Comparison of ENCODE assay signal across 21 cellular contexts in genomic region chr1:117860906-117861610, GRCh38.
A peak's percentile ranks its signal among the peaks of the same experiment; 100 is the strongest.
DNase-seq lines count a peak whose midpoint lies in the region; ATAC-seq, FAIRE-seq and TF ChIP-seq lines count a peak whose summit lies in the region.
"Had no signal": no experiment of that assay in that cellular context is flagged by ENCODE, and none has a peak within 500 bp of the region (broad histone marks: within the 10 kb centered on the region; RNA-seq: fewer than 3 reads in every experiment).

No MANE protein-coding gene starts in this region.

- POLR2A ChIA-PET in OCI-LY7 (lab: Charles Lee) = interaction anchor here (0.6 to 1.2 kb wide), 4 partner anchors 24 to 614 kb away, joined by 3 read pairs; no protein-coding TSS in a partner anchor
- POLR2A ChIA-PET in naive thymus-derived CD4-positive, alpha-beta T cell (lab: Charles Lee) = no interaction called here

- H3K27ac ChIP-seq in astrocyte (ENCODE audit: low read depth, low read length) (no peak overlapping the region), OCI-LY7 (ENCODE audit: low read depth, low read length, poor library complexity, severe bottlenecking) (no peak overlapping the region)
- no peak overlapping the region for H3K27ac ChIP-seq in naive thymus-derived CD4-positive, alpha-beta T cell (ENCODE audit: low read depth, low read length)
- H3K27ac ChIP-seq: heart left ventricle had no signal

- H3K36me3 ChIP-seq in astrocyte (ENCODE audit: insufficient read depth, low read length) (peaks cover 8% of the 10 kb centered on the region), OCI-LY7 (ENCODE audit: insufficient read depth, low read length) (peaks cover 7% of the 10 kb centered on the region; the same call in 1 of the 2 replicates)
- H3K36me3 ChIP-seq in naive thymus-derived CD4-positive, alpha-beta T cell (ENCODE audit: control insufficient read depth in 2 of 3, insufficient read depth in 3 of 3, low read length in 3 of 3) = peaks cover 0 to 5% (median 0%) of the 10 kb centered on the region in 3 experiments

- H4K20me1 ChIP-seq in astrocyte (ENCODE audit: insufficient read depth, low read length) (no peaks in the 10 kb centered on the region), OCI-LY7 (ENCODE audit: insufficient read depth, low read length) (no peaks in the 10 kb centered on the region)

- H3K79me2 ChIP-seq in astrocyte (ENCODE audit: insufficient read depth, low read length) (no peaks in the 10 kb centered on the region), OCI-LY7 (ENCODE audit: insufficient read depth, low read depth, low read length) (no peaks in the 10 kb centered on the region)

- TF ChIP-seq CTCF in AG09319 (IDR thresholded peaks at IDR 0.05; ENCODE audit: low read depth, low read length) (no peak), astrocyte (IDR thresholded peaks at IDR 0.05; ENCODE audit: insufficient read depth, low read depth, low read length) (no peak), OCI-LY7 (conservative IDR thresholded peaks at IDR 0.05; ENCODE audit: low read length) (no peak)

- H3K4me3 ChIP-seq in astrocyte (ENCODE audit: insufficient read depth, low read depth, low read length) (no peak overlapping the region), OCI-LY7 (ENCODE audit: low read depth, low read length, poor library complexity, severe bottlenecking) (no peak overlapping the region)
- H3K4me3 ChIP-seq in naive thymus-derived CD4-positive, alpha-beta T cell (ENCODE audit: low read length) = no peak overlapping the region
- H3K4me3 ChIP-seq: heart left ventricle, K562 had no signal

- no peaks in the 10 kb centered on the region for H3K9me3 ChIP-seq in astrocyte (ENCODE audit: insufficient read depth, low read depth, low read length)
- H3K9me3 ChIP-seq in OCI-LY7 (ENCODE audit: low read length) = no peaks in the 10 kb centered on the region
- H3K9me3 ChIP-seq in naive thymus-derived CD4-positive, alpha-beta T cell (ENCODE audit: control insufficient read depth in 2 of 3, low read length in 3 of 3) = no peaks in the 10 kb centered on the region
- H3K9me3 ChIP-seq: BE2C had no signal

- peak; percentile 42 for DNase-seq in AG09319 (ENCODE audit: extremely low read depth, low read depth)
- DNase-seq in HS-5 (ENCODE audit: low read depth) = peak; percentile 76
- DNase-seq in astrocyte (ENCODE audit: low read depth) = peak; percentile 14
- peak; percentile 65 for DNase-seq in middle frontal gyrus (ENCODE audit: extremely low spot score, low spot score)
- no peak for DNase-seq in NCI-H526 treated with DMSO at 0.1 percent for 48 hours (lab: John Stamatoyannopoulos, UW)
- DNase-seq in DMS79 (lab: John Stamatoyannopoulos, UW) = no peak
- DNase-seq in OCI-LY7 (ENCODE audit: low spot score) = no peak
- DNase-seq in naive thymus-derived CD4-positive, alpha-beta T cell = no peak
- DNase-seq: activated CD4-positive, alpha-beta T cell treated with anti-CD3 and anti-CD28 coated beads for 1 hour; activated gamma-delta T cell; BE2C; heart left ventricle; NCI-H2107; Right ventricle myocardium superior; stimulated activated naive CD8-positive, alpha-beta T cell treated with anti-CD3 and anti-CD28 coated beads, Interleukin-15, amount 100 ng/mL, for 72 hours had no signal

- no peak for ATAC-seq in naive thymus-derived CD4-positive, alpha-beta T cell
- ATAC-seq: heart left ventricle; K562; stimulated activated naive CD8-positive, alpha-beta T cell treated with anti-CD3 and anti-CD28 coated beads, Interleukin-15, amount 100 ng/mL, for 72 hours had no signal

- no peaks in the 10 kb centered on the region for H3K4me1 Mint-ChIP-seq in astrocyte (ENCODE audit: low read depth, unreplicated experiment)
- H3K4me1 Mint-ChIP-seq in naive thymus-derived CD4-positive, alpha-beta T cell = no peaks in the 10 kb centered on the region
- H3K4me1 Mint-ChIP-seq: neural crest cell; stimulated activated naive CD8-positive, alpha-beta T cell treated with anti-CD3 and anti-CD28 coated beads, Interleukin-15, amount 100 ng/mL, for 72 hours had no signal

- H3K27me3 ChIP-seq in astrocyte (ENCODE audit: insufficient read depth, low read length) = no peaks in the 10 kb centered on the region
- H3K27me3 ChIP-seq in naive thymus-derived CD4-positive, alpha-beta T cell (ENCODE audit: control insufficient read depth in 2 of 2, insufficient read depth in 2 of 2, low read length in 2 of 2) = no peaks in the 10 kb centered on the region
- H3K27me3 ChIP-seq: BE2C, heart left ventricle had no signal

- no peak overlapping the region for H3K4me3 Mint-ChIP-seq in astrocyte (ENCODE audit: unreplicated experiment)
- H3K4me3 Mint-ChIP-seq in naive thymus-derived CD4-positive, alpha-beta T cell = no peak overlapping the region
- H3K4me3 Mint-ChIP-seq: neural crest cell; stimulated activated naive CD8-positive, alpha-beta T cell treated with anti-CD3 and anti-CD28 coated beads, Interleukin-15, amount 100 ng/mL, for 72 hours had no signal

- H3K4me2 ChIP-seq in astrocyte (ENCODE audit: low read length) = no peak overlapping the region
- no peak overlapping the region for H3K4me2 ChIP-seq in OCI-LY7 (ENCODE audit: low read length)

- intact Hi-C loops in OCI-LY7 (cut with micrococcal nuclease; ENCODE audit: unreplicated experiment) = no loop called here
- intact Hi-C loops in naive thymus-derived CD4-positive, alpha-beta T cell (cut with micrococcal nuclease) = no loop called here

- no peaks in the 10 kb centered on the region for H3K9me2 ChIP-seq in OCI-LY7 (ENCODE audit: insufficient read depth, low read length)

- BruUV-seq in OCI-LY7 (replicated peaks; lab: Mats Ljungman, UMichigan) = no TSS peak

- H3K27ac Mint-ChIP-seq in astrocyte (ENCODE audit: unreplicated experiment) = no peak overlapping the region
- peak overlapping the region in 2 of 9 donors; percentile 17 to 42 for H3K27ac Mint-ChIP-seq in naive thymus-derived CD4-positive, alpha-beta T cell
- H3K27ac Mint-ChIP-seq: stimulated activated naive CD8-positive, alpha-beta T cell treated with anti-CD3 and anti-CD28 coated beads, Interleukin-15, amount 100 ng/mL, for 72 hours had no signal

- no peak overlapping the region for H2AFZ ChIP-seq in astrocyte (ENCODE audit: low read depth, low read length)
- no peak overlapping the region for H2AFZ ChIP-seq in OCI-LY7 (ENCODE audit: low read length)

- H3K4me1 ChIP-seq in astrocyte (ENCODE audit: insufficient read depth, low read length) (no peaks in the 10 kb centered on the region), OCI-LY7 (ENCODE audit: insufficient read depth, low read length, poor library complexity, severe bottlenecking) (no peaks in the 10 kb centered on the region)
- H3K4me1 ChIP-seq in naive thymus-derived CD4-positive, alpha-beta T cell (ENCODE audit: control insufficient read depth in 2 of 2, insufficient read depth in 2 of 2, low read length in 2 of 2) = no peaks in the 10 kb centered on the region
- H3K4me1 ChIP-seq: BE2C had no signal

- no peak overlapping the region for H3K9ac ChIP-seq in astrocyte (ENCODE audit: low read length)

- H3K36me3 Mint-ChIP-seq in astrocyte (ENCODE audit: low read depth, unreplicated experiment) = peaks cover 5% of the 10 kb centered on the region
- peaks cover 2 to 37% (median 19%) of the 10 kb centered on the region in 5 donors for H3K36me3 Mint-ChIP-seq in naive thymus-derived CD4-positive, alpha-beta T cell

- FAIRE-seq in astrocyte (lab: Jason Lieb, UNC) = no peak
- FAIRE-seq: colon, GM19239, K562, keratinocyte, urothelium cell line had no signal

- CTCF ChIA-PET in OCI-LY7 (lab: Charles Lee; ENCODE audit: unreplicated experiment) = no interaction called here
- CTCF ChIA-PET in naive thymus-derived CD4-positive, alpha-beta T cell (lab: Charles Lee) = no interaction called here

- H3K27me3 Mint-ChIP-seq in astrocyte (ENCODE audit: low read depth, unreplicated experiment) = no peaks in the 10 kb centered on the region
- no peaks in the 10 kb centered on the region for H3K27me3 Mint-ChIP-seq in naive thymus-derived CD4-positive, alpha-beta T cell
- H3K27me3 Mint-ChIP-seq: stimulated activated naive CD8-positive, alpha-beta T cell treated with anti-CD3 and anti-CD28 coated beads, Interleukin-15, amount 100 ng/mL, for 72 hours had no signal

- H3K9me3 Mint-ChIP-seq in astrocyte (ENCODE audit: unreplicated experiment) = no peaks in the 10 kb centered on the region
- peaks cover 0 to 2% (median 0%) of the 10 kb centered on the region in 11 donors for H3K9me3 Mint-ChIP-seq in naive thymus-derived CD4-positive, alpha-beta T cell
- H3K9me3 Mint-ChIP-seq: neural crest cell; stimulated activated naive CD8-positive, alpha-beta T cell treated with anti-CD3 and anti-CD28 coated beads, Interleukin-15, amount 100 ng/mL, for 72 hours had no signal

Comparison
In these comparisons a context has a peak if more than half of its experiments do, and no peak if none do; other contexts are left out.
1. DNase-seq: peak in AG09319 (single experiment), HS-5 (single experiment), astrocyte (single experiment) and middle frontal gyrus (single experiment); none in NCI-H526 treated with DMSO at 0.1 percent for 48 hours (single experiment), DMS79 (single experiment), OCI-LY7 (single experiment) and naive thymus-derived CD4-positive, alpha-beta T cell (0 of 9).